Comparison of ENCODE assay signal across 1 cellular context in the genomic region with DNA sequence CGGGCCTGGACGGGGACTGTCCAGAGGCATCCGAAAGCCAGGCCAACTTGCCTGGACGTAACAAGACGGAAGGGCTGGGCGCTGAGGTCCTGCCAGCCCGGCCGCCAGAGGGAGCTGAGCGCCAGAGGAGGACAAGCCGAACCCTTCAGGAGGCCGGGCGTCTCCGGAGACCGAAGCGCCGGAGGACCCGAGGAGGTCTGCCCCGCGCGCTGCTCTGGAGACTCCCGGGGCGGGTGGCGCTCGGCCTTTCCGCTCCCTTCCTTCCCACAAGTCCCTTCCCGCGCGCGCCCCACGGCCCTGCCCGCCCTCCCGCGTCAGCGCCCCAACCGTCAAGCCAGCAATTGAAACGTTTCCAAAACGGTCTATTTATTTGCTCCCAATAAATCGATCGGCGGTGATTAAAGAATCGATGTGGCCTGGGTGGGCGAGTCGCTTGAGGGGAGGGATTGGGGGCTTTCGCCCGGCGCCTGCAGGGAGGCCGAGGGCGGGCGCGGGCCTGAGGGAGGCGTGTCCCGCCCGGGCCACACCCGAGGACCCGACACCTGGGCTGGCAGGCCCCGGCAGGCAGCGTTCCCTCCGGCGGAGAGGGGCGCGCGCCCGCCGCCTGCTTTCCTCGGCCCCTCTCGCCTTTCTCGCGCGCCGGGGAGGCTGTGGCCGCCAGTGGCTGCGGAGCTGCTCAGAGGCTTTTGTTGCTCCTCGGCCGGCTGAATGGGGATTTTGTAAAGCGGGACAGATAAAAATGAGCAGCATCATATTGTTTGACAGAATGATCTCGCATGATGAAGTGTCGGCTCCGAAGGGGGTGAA.
A peak's percentile ranks its signal among the peaks of the same experiment; 100 is the strongest.
TF ChIP-seq lines count a peak whose summit lies in the region.

No MANE protein-coding gene starts in this region.

TF ChIP-seq in HepG2, 621 proteins besides CTCF, POLR2A, EP300 and RAD21 (continued from another document and continues in another):
- TF ChIP-seq, protein P1, sequence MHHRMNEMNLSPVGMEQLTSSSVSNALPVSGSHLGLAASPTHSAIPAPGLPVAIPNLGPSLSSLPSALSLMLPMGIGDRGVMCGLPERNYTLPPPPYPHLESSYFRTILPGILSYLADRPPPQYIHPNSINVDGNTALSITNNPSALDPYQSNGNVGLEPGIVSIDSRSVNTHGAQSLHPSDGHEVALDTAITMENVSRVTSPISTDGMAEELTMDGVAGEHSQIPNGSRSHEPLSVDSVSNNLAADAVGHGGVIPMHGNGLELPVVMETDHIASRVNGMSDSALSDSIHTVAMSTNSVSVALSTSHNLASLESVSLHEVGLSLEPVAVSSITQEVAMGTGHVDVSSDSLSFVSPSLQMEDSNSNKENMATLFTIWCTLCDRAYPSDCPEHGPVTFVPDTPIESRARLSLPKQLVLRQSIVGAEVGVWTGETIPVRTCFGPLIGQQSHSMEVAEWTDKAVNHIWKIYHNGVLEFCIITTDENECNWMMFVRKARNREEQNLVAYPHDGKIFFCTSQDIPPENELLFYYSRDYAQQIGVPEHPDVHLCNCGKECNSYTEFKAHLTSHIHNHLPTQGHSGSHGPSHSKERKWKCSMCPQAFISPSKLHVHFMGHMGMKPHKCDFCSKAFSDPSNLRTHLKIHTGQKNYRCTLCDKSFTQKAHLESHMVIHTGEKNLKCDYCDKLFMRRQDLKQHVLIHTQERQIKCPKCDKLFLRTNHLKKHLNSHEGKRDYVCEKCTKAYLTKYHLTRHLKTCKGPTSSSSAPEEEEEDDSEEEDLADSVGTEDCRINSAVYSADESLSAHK (CRISPR knock-in tag; IDR thresholded peaks at IDR 0.05; ENCODE audit: borderline replicate concordance): no peak
- TF ChIP-seq POLR2G (IDR thresholded peaks at IDR 0.05; ENCODE audit: low read depth, low read length) (no peak), GABPA (IDR thresholded peaks at IDR 0.05; ENCODE audit: low read depth, low read length) (no peak), GABPA (CRISPR knock-in tag; IDR thresholded peaks at IDR 0.05; ENCODE audit: low read depth) (no peak), SETDB1 (CRISPR knock-in tag; IDR thresholded peaks at IDR 0.05; ENCODE audit: borderline replicate concordance) (no peak), MEF2D (CRISPR knock-in tag; IDR thresholded peaks at IDR 0.05) (no peak), KDM1A (CRISPR knock-in tag; IDR thresholded peaks at IDR 0.05) (no peak), POGZ (CRISPR knock-in tag; IDR thresholded peaks at IDR 0.05) (peak; percentile 19; the same call in 1 of the 2 replicates), CHD4 (IDR thresholded peaks at IDR 0.05; ENCODE audit: borderline replicate concordance, low read length) (no peak), AGO2 (optimal IDR thresholded peaks at IDR 0.05; ENCODE audit: low read depth, low read length) (no peak), CBX2 (IDR thresholded peaks at IDR 0.05; ENCODE audit: low read depth, low read length) (no peak), CBX2 (CRISPR knock-in tag; IDR thresholded peaks at IDR 0.05; ENCODE audit: low read depth) (no peak), SAP130 (CRISPR knock-in tag; IDR thresholded peaks at IDR 0.05; ENCODE audit: low read depth) (peak; percentile 32; the same call in 1 of the 2 replicates), ZNF264 (CRISPR knock-in tag; IDR thresholded peaks at IDR 0.05) (no peak), ZFP82 (CRISPR knock-in tag; IDR thresholded peaks at IDR 0.05; ENCODE audit: borderline replicate concordance) (no peak), TBX2 (CRISPR knock-in tag; IDR thresholded peaks at IDR 0.05; ENCODE audit: borderline replicate concordance) (peak; percentile 39; the same call in 1 of the 2 replicates), NR1H2 (CRISPR knock-in tag; IDR thresholded peaks at IDR 0.05; ENCODE audit: borderline replicate concordance, low read depth) (no peak), RBFOX2 (IDR thresholded peaks at IDR 0.05; ENCODE audit: low read depth, low read length) (no peak), PAWR (CRISPR knock-in tag; IDR thresholded peaks at IDR 0.05; ENCODE audit: borderline replicate concordance) (no peak), RFX1 (IDR thresholded peaks at IDR 0.05) (no peak), RXRA (CRISPR knock-in tag; IDR thresholded peaks at IDR 0.05) (peak; percentile 41; the same call in 1 of the 2 replicates), ZZZ3 (CRISPR knock-in tag; IDR thresholded peaks at IDR 0.05; ENCODE audit: borderline replicate concordance) (no peak), MED13 (CRISPR knock-in tag; IDR thresholded peaks at IDR 0.05) (no peak), ZNF766 (CRISPR knock-in tag; IDR thresholded peaks at IDR 0.05; ENCODE audit: borderline replicate concordance) (no peak)
- TF ChIP-seq, protein P2, sequence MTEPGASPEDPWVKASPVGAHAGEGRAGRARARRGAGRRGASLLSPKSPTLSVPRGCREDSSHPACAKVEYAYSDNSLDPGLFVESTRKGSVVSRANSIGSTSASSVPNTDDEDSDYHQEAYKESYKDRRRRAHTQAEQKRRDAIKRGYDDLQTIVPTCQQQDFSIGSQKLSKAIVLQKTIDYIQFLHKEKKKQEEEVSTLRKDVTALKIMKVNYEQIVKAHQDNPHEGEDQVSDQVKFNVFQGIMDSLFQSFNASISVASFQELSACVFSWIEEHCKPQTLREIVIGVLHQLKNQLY (CRISPR knock-in tag; IDR thresholded peaks at IDR 0.05): no peak
- TF ChIP-seq, protein P3, sequence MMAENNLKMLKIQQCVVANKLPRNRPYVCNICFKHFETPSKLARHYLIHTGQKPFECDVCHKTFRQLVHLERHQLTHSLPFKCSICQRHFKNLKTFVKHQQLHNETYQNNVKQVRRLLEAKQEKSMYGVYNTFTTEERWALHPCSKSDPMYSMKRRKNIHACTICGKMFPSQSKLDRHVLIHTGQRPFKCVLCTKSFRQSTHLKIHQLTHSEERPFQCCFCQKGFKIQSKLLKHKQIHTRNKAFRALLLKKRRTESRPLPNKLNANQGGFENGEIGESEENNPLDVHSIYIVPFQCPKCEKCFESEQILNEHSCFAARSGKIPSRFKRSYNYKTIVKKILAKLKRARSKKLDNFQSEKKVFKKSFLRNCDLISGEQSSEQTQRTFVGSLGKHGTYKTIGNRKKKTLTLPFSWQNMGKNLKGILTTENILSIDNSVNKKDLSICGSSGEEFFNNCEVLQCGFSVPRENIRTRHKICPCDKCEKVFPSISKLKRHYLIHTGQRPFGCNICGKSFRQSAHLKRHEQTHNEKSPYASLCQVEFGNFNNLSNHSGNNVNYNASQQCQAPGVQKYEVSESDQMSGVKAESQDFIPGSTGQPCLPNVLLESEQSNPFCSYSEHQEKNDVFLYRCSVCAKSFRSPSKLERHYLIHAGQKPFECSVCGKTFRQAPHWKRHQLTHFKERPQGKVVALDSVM (CRISPR knock-in tag; IDR thresholded peaks at IDR 0.05): peak; percentile 76
- TF ChIP-seq, protein P4, sequence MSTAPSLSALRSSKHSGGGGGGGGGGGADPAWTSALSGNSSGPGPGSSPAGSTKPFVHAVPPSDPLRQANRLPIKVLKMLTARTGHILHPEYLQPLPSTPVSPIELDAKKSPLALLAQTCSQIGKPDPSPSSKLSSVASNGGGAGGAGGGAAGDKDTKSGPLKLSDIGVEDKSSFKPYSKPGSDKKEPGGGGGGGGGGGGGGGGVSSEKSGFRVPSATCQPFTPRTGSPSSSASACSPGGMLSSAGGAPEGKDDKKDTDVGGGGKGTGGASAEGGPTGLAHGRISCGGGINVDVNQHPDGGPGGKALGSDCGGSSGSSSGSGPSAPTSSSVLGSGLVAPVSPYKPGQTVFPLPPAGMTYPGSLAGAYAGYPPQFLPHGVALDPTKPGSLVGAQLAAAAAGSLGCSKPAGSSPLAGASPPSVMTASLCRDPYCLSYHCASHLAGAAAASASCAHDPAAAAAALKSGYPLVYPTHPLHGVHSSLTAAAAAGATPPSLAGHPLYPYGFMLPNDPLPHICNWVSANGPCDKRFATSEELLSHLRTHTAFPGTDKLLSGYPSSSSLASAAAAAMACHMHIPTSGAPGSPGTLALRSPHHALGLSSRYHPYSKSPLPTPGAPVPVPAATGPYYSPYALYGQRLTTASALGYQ (CRISPR knock-in tag; IDR thresholded peaks at IDR 0.05): 0 out of 2 replicates have a peak, but pooled peaks have one; percentile 35
- TF ChIP-seq, protein P5, sequence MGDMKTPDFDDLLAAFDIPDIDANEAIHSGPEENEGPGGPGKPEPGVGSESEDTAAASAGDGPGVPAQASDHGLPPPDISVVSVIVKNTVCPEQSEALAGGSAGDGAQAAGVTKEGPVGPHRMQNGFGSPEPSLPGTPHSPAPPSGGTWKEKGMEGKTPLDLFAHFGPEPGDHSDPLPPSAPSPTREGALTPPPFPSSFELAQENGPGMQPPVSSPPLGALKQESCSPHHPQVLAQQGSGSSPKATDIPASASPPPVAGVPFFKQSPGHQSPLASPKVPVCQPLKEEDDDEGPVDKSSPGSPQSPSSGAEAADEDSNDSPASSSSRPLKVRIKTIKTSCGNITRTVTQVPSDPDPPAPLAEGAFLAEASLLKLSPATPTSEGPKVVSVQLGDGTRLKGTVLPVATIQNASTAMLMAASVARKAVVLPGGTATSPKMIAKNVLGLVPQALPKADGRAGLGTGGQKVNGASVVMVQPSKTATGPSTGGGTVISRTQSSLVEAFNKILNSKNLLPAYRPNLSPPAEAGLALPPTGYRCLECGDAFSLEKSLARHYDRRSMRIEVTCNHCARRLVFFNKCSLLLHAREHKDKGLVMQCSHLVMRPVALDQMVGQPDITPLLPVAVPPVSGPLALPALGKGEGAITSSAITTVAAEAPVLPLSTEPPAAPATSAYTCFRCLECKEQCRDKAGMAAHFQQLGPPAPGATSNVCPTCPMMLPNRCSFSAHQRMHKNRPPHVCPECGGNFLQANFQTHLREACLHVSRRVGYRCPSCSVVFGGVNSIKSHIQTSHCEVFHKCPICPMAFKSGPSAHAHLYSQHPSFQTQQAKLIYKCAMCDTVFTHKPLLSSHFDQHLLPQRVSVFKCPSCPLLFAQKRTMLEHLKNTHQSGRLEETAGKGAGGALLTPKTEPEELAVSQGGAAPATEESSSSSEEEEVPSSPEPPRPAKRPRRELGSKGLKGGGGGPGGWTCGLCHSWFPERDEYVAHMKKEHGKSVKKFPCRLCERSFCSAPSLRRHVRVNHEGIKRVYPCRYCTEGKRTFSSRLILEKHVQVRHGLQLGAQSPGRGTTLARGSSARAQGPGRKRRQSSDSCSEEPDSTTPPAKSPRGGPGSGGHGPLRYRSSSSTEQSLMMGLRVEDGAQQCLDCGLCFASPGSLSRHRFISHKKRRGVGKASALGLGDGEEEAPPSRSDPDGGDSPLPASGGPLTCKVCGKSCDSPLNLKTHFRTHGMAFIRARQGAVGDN (CRISPR knock-in tag; IDR thresholded peaks at IDR 0.05): peak; percentile 54
- TF ChIP-seq, protein P6, sequence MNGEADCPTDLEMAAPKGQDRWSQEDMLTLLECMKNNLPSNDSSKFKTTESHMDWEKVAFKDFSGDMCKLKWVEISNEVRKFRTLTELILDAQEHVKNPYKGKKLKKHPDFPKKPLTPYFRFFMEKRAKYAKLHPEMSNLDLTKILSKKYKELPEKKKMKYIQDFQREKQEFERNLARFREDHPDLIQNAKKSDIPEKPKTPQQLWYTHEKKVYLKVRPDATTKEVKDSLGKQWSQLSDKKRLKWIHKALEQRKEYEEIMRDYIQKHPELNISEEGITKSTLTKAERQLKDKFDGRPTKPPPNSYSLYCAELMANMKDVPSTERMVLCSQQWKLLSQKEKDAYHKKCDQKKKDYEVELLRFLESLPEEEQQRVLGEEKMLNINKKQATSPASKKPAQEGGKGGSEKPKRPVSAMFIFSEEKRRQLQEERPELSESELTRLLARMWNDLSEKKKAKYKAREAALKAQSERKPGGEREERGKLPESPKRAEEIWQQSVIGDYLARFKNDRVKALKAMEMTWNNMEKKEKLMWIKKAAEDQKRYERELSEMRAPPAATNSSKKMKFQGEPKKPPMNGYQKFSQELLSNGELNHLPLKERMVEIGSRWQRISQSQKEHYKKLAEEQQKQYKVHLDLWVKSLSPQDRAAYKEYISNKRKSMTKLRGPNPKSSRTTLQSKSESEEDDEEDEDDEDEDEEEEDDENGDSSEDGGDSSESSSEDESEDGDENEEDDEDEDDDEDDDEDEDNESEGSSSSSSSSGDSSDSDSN (CRISPR knock-in tag; IDR thresholded peaks at IDR 0.05): peak; percentile 51; the same call in 1 of the 2 replicates
- TF ChIP-seq, protein P7, sequence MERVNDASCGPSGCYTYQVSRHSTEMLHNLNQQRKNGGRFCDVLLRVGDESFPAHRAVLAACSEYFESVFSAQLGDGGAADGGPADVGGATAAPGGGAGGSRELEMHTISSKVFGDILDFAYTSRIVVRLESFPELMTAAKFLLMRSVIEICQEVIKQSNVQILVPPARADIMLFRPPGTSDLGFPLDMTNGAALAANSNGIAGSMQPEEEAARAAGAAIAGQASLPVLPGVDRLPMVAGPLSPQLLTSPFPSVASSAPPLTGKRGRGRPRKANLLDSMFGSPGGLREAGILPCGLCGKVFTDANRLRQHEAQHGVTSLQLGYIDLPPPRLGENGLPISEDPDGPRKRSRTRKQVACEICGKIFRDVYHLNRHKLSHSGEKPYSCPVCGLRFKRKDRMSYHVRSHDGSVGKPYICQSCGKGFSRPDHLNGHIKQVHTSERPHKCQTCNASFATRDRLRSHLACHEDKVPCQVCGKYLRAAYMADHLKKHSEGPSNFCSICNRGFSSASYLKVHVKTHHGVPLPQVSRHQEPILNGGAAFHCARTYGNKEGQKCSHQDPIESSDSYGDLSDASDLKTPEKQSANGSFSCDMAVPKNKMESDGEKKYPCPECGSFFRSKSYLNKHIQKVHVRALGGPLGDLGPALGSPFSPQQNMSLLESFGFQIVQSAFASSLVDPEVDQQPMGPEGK (CRISPR knock-in tag; IDR thresholded peaks at IDR 0.05): 0 out of 2 replicates have a peak, but pooled peaks have one; percentile 29
- TF ChIP-seq, protein P8, sequence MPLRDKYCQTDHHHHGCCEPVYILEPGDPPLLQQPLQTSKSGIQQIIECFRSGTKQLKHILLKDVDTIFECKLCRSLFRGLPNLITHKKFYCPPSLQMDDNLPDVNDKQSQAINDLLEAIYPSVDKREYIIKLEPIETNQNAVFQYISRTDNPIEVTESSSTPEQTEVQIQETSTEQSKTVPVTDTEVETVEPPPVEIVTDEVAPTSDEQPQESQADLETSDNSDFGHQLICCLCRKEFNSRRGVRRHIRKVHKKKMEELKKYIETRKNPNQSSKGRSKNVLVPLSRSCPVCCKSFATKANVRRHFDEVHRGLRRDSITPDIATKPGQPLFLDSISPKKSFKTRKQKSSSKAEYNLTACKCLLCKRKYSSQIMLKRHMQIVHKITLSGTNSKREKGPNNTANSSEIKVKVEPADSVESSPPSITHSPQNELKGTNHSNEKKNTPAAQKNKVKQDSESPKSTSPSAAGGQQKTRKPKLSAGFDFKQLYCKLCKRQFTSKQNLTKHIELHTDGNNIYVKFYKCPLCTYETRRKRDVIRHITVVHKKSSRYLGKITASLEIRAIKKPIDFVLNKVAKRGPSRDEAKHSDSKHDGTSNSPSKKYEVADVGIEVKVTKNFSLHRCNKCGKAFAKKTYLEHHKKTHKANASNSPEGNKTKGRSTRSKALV (CRISPR knock-in tag; IDR thresholded peaks at IDR 0.05): peak; percentile 49; the same call in 1 of the 2 replicates
- TF ChIP-seq, protein P9, sequence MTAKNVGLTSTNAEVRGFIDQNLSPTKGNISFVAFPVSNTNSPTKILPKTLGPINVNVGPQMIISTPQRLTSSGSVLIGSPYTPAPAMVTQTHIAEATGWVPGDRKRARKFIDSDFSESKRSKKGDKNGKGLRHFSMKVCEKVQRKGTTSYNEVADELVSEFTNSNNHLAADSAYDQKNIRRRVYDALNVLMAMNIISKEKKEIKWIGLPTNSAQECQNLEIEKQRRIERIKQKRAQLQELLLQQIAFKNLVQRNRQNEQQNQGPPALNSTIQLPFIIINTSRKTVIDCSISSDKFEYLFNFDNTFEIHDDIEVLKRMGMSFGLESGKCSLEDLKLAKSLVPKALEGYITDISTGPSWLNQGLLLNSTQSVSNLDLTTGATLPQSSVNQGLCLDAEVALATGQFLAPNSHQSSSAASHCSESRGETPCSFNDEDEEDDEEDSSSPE (CRISPR knock-in tag; IDR thresholded peaks at IDR 0.05): no peak
